9 cellular contexts compared by ENCODE assay signal in genomic region chr10:72164617-72165016, GRCh38. TPM values are rescaled to one million over a fixed set of nuclear protein-coding genes. Genes with fewer than 3 reads are reported as not detected.
DNase-seq lines count a peak whose midpoint lies in the region; ATAC-seq and TF ChIP-seq lines count a peak whose summit lies in the region.
"Had no signal": no experiment of that assay in that cellular context is flagged by ENCODE, and none has a peak within 500 bp of the region (broad histone marks: within the 10 kb centered on the region; RNA-seq: fewer than 3 reads in every experiment).

No MANE protein-coding gene starts in this region.

- peaks cover 14% of the 10 kb centered on the region for H3K4me1 Mint-ChIP-seq in activated naive CD8-positive, alpha-beta T cell treated with anti-CD3 and anti-CD28 coated beads, Interleukin-2, amount 10 ng/mL, durations not matched to agents 7 days and 5 days
- H3K4me1 Mint-ChIP-seq in natural killer cell treated with Interleukin-12 subunit alpha and Interleukin-12 subunit beta and Interleukin-15 and Interleukin-18, amount 100 ng/mL, for 72 hours (ENCODE audit: low read depth in 2 of 2): peaks cover 20 to 39% of the 10 kb centered on the region in 2 donors

- no peaks in the 10 kb centered on the region for H3K27me3 Mint-ChIP-seq in activated naive CD8-positive, alpha-beta T cell treated with anti-CD3 and anti-CD28 coated beads, Interleukin-2, amount 10 ng/mL, durations not matched to agents 7 days and 5 days
- no peaks in the 10 kb centered on the region for H3K27me3 Mint-ChIP-seq in natural killer cell treated with Interleukin-12 subunit alpha and Interleukin-12 subunit beta and Interleukin-15 and Interleukin-18, amount 100 ng/mL, for 72 hours

- no peaks in the 10 kb centered on the region for H3K9me3 Mint-ChIP-seq in activated naive CD8-positive, alpha-beta T cell treated with anti-CD3 and anti-CD28 coated beads, Interleukin-2, amount 10 ng/mL, durations not matched to agents 7 days and 5 days
- H3K9me3 Mint-ChIP-seq in natural killer cell treated with Interleukin-12 subunit alpha and Interleukin-12 subunit beta and Interleukin-15 and Interleukin-18, amount 100 ng/mL, for 72 hours: peaks cover 3% of the 10 kb centered on the region

- ATAC-seq in activated naive CD8-positive, alpha-beta T cell treated with anti-CD3 and anti-CD28 coated beads, Interleukin-2, amount 10 ng/mL, durations not matched to agents 7 days and 5 days (ENCODE audit: low read depth): peak; percentile 30
- ATAC-seq in natural killer cell treated with Interleukin-12 subunit alpha and Interleukin-12 subunit beta and Interleukin-15 and Interleukin-18, amount 100 ng/mL, for 72 hours: peak; percentile 53 to 68
- no peak for ATAC-seq in HG02610 (IDR thresholded peaks at IDR 0.05; ENCODE audit: unreplicated experiment)
- no peak for ATAC-seq in GM21381 (IDR thresholded peaks at IDR 0.05; ENCODE audit: unreplicated experiment)

- POLR2A ChIA-PET in activated naive CD8-positive, alpha-beta T cell treated with anti-CD3 and anti-CD28 coated beads, Interleukin-2, amount 10 ng/mL, durations not matched to agents 7 days and 5 days (lab: Charles Lee): interaction anchor here (1.2 kb wide), 1 partner anchor 10 kb away, joined by 3 read pairs; no protein-coding TSS in a partner anchor

- peaks cover 17% of the 10 kb centered on the region for H3K36me3 Mint-ChIP-seq in activated naive CD8-positive, alpha-beta T cell treated with anti-CD3 and anti-CD28 coated beads, Interleukin-2, amount 10 ng/mL, durations not matched to agents 7 days and 5 days
- peaks cover 6% of the 10 kb centered on the region for H3K36me3 Mint-ChIP-seq in natural killer cell treated with Interleukin-12 subunit alpha and Interleukin-12 subunit beta and Interleukin-15 and Interleukin-18, amount 100 ng/mL, for 72 hours

- H3K4me3 Mint-ChIP-seq in activated naive CD8-positive, alpha-beta T cell treated with anti-CD3 and anti-CD28 coated beads, Interleukin-2, amount 10 ng/mL, durations not matched to agents 7 days and 5 days: no peak overlapping the region
- peak overlapping the region; percentile 30 for H3K4me3 Mint-ChIP-seq in natural killer cell treated with Interleukin-12 subunit alpha and Interleukin-12 subunit beta and Interleukin-15 and Interleukin-18, amount 100 ng/mL, for 72 hours

- DNase-seq in Kasumi-1 (lab: John Stamatoyannopoulos, UW) (peak; percentile 64 to 74), ecto neural progenitor cell (ENCODE audit: low spot score) (no peak)
- no peak for DNase-seq in activated naive CD8-positive, alpha-beta T cell treated with anti-CD3 and anti-CD28 coated beads, Interleukin-2, amount 10 ng/mL, durations not matched to agents 7 days and 5 days
- DNase-seq in natural killer cell treated with Interleukin-12 subunit alpha and Interleukin-12 subunit beta and Interleukin-15 and Interleukin-18, amount 100 ng/mL, for 72 hours (ENCODE audit: low spot score): no peak
- DNase-seq: MG63, NCI-H510A had no signal

- no peak overlapping the region for H3K27ac Mint-ChIP-seq in activated naive CD8-positive, alpha-beta T cell treated with anti-CD3 and anti-CD28 coated beads, Interleukin-2, amount 10 ng/mL, durations not matched to agents 7 days and 5 days
- H3K27ac Mint-ChIP-seq in natural killer cell treated with Interleukin-12 subunit alpha and Interleukin-12 subunit beta and Interleukin-15 and Interleukin-18, amount 100 ng/mL, for 72 hours: peak overlapping the region; percentile 77 to 89

- TF ChIP-seq CTCF in GM12872 (IDR thresholded peaks at IDR 0.05; ENCODE audit: insufficient read depth, low read depth, low read length): peak; percentile 23; the same call in 1 of the 3 replicates

RNA-seq across cellular contexts. Expression of gene ANAPC16, which starts 51.2 kb away (rescaled TPM):
- 10 to 100 TPM; 89.2 to 89.8 TPM for total RNA-seq in activated naive CD8-positive, alpha-beta T cell treated with anti-CD3 and anti-CD28 coated beads, Interleukin-2, amount 10 ng/mL, durations not matched to agents 7 days and 5 days
- total RNA-seq in natural killer cell treated with Interleukin-12 subunit alpha and Interleukin-12 subunit beta and Interleukin-15 and Interleukin-18, amount 100 ng/mL, for 72 hours: 10 to 100 TPM; 39.6 to 79.3 TPM

RNA-seq across cellular contexts. Expression of gene ASCC1, which starts 51.5 kb away (rescaled TPM):
- 10 to 100 TPM; 28.5 to 34.4 TPM for total RNA-seq in activated naive CD8-positive, alpha-beta T cell treated with anti-CD3 and anti-CD28 coated beads, Interleukin-2, amount 10 ng/mL, durations not matched to agents 7 days and 5 days
- 10 to 100 TPM; 30.9 to 35.7 TPM for total RNA-seq in natural killer cell treated with Interleukin-12 subunit alpha and Interleukin-12 subunit beta and Interleukin-15 and Interleukin-18, amount 100 ng/mL, for 72 hours

Comparison
In these comparisons a context has a peak if more than half of its experiments do, and no peak if none do; other contexts are left out.
1. DNase-seq: peak in Kasumi-1 (2 of 2); none in activated naive CD8-positive, alpha-beta T cell treated with anti-CD3 and anti-CD28 coated beads, Interleukin-2, amount 10 ng/mL, durations not matched to agents 7 days and 5 days (single experiment), natural killer cell treated with Interleukin-12 subunit alpha and Interleukin-12 subunit beta and Interleukin-15 and Interleukin-18, amount 100 ng/mL, for 72 hours (single experiment) and ecto neural progenitor cell (single experiment).
2. ATAC-seq: peak in activated naive CD8-positive, alpha-beta T cell treated with anti-CD3 and anti-CD28 coated beads, Interleukin-2, amount 10 ng/mL, durations not matched to agents 7 days and 5 days (single experiment) and natural killer cell treated with Interleukin-12 subunit alpha and Interleukin-12 subunit beta and Interleukin-15 and Interleukin-18, amount 100 ng/mL, for 72 hours (2 of 2); none in HG02610 (single experiment) and GM21381 (single experiment).